8 cellular contexts compared by ENCODE assay signal in the genomic region with DNA sequence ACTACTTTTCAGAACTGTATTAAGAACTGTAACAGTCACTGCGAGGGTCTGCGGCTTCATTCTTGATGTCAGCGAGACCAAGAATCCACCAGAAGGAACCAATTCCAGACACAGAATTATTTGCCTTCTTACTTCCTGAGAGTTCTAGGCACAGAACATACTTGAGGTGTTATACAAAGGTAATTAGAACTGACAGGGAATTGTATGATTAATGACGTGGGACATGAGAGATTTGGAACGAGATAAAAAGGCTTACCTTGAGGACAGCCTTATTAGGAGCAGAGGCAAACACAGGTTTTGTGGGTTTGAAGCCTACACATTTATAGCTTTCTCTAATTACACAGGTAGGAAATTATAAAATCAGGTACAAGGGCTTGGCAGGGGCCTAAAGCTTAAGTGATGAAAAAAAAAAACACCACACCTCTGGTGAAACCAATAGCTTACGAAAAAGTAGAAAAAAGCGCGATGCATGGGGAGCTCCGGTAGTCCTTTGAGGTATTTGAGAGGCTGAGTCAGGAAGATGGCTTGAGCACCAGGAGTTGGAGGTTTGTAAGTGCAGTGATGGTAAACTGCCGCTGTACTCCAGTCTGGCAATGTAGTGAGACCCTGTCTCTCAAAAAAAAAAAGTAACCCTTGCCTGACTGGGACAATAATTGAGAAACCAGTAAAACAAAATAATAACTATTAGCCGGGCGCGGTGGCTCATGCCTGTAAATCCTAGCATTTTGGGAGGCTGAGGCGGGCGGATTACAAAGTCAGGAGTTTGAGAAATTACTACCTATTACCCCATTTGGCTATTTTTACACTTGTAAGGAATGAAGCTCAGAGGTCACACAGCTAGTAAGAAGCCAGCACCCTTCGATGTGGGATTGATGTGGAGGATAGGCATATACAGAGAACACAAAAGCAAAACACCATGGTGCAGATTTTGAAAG. TPM values are rescaled to one million over a fixed set of nuclear protein-coding genes. Genes with fewer than 3 reads are reported as not detected.
DNase-seq lines count a peak whose midpoint lies in the region; ATAC-seq and TF ChIP-seq lines count a peak whose summit lies in the region.

No MANE protein-coding gene starts in this region.

- H3K36me3 ChIP-seq in OCI-LY1 (ENCODE audit: insufficient read depth, low read length) = no peaks in the 10 kb centered on the region

- no peaks in the 10 kb centered on the region for H3K36me3 Mint-ChIP-seq in natural killer cell treated with Interleukin-12 subunit alpha and Interleukin-12 subunit beta and Interleukin-15 and Interleukin-18, amount 100 ng/mL, for 72 hours

- in situ Hi-C loops in G401 (cut with HindIII; ENCODE audit: low sequenced_read_pairs) = no loop called here

- no peaks in the 10 kb centered on the region for H3K9me3 ChIP-seq in OCI-LY1 (ENCODE audit: low read length)

- no peaks in the 10 kb centered on the region for H3K27me3 Mint-ChIP-seq in natural killer cell treated with Interleukin-12 subunit alpha and Interleukin-12 subunit beta and Interleukin-15 and Interleukin-18, amount 100 ng/mL, for 72 hours

- ATAC-seq in natural killer cell treated with Interleukin-12 subunit alpha and Interleukin-12 subunit beta and Interleukin-15 and Interleukin-18, amount 100 ng/mL, for 72 hours = no peak
- ATAC-seq in GM19395 (IDR thresholded peaks at IDR 0.05; ENCODE audit: unreplicated experiment) = no peak

- no peaks in the 10 kb centered on the region for H3K9me3 Mint-ChIP-seq in natural killer cell treated with Interleukin-12 subunit alpha and Interleukin-12 subunit beta and Interleukin-15 and Interleukin-18, amount 100 ng/mL, for 72 hours

- H4K20me1 ChIP-seq in OCI-LY1 (ENCODE audit: insufficient read depth, low read length) = no peaks in the 10 kb centered on the region

- H3K9me2 ChIP-seq in OCI-LY1 (ENCODE audit: low read depth, low read length) = no peaks in the 10 kb centered on the region

- H3K27ac Mint-ChIP-seq in natural killer cell treated with Interleukin-12 subunit alpha and Interleukin-12 subunit beta and Interleukin-15 and Interleukin-18, amount 100 ng/mL, for 72 hours = peak overlapping the region; percentile 81 to 82

- H3F3A ChIP-seq in OCI-LY1 (ENCODE audit: insufficient read depth, low read length) = peaks cover 3% of the 10 kb centered on the region; the same call in 1 of the 2 replicates

- H2AFZ ChIP-seq in OCI-LY1 (ENCODE audit: low read length) = no peak overlapping the region

- peak overlapping the region; percentile 68 for H3K4me2 ChIP-seq in OCI-LY1 (ENCODE audit: low read length)

- peaks cover 32 to 33% of the 10 kb centered on the region in 2 donors for H3K4me1 Mint-ChIP-seq in natural killer cell treated with Interleukin-12 subunit alpha and Interleukin-12 subunit beta and Interleukin-15 and Interleukin-18, amount 100 ng/mL, for 72 hours (ENCODE audit: low read depth in 2 of 2)

- H3K27ac ChIP-seq in OCI-LY1 (ENCODE audit: low read depth, low read length, poor library complexity, severe bottlenecking) (peak overlapping the region; percentile 35), cingulate gyrus (ENCODE audit: low read depth, low read length) (peak overlapping the region; percentile 79)

- H3K27me3 ChIP-seq in OCI-LY1 (ENCODE audit: insufficient read depth, low read length) = no peaks in the 10 kb centered on the region

- H3K4me3 Mint-ChIP-seq in natural killer cell treated with Interleukin-12 subunit alpha and Interleukin-12 subunit beta and Interleukin-15 and Interleukin-18, amount 100 ng/mL, for 72 hours = peak overlapping the region; percentile 91

- peak overlapping the region; percentile 68 for H3K9ac ChIP-seq in OCI-LY1 (ENCODE audit: low read length)

- H3K4me1 ChIP-seq in OCI-LY1 (ENCODE audit: insufficient read depth, low read length, severe bottlenecking) = peaks cover 27% of the 10 kb centered on the region

- peak overlapping the region; percentile 62 for H3K4me3 ChIP-seq in OCI-LY1 (ENCODE audit: low read depth, low read length, poor library complexity, severe bottlenecking)

- DNase-seq in G401 (ENCODE audit: low spot score) (peak; percentile 33), middle frontal gyrus (ENCODE audit: extremely low spot score, low spot score) (no peak), T-helper 9 cell (no peak), COLO829 (ENCODE audit: low spot score) (no peak)
- DNase-seq in natural killer cell treated with Interleukin-12 subunit alpha and Interleukin-12 subunit beta and Interleukin-15 and Interleukin-18, amount 100 ng/mL, for 72 hours (ENCODE audit: low spot score) = no peak

- no peak for TF ChIP-seq CTCF in OCI-LY1 (IDR thresholded peaks at IDR 0.05; ENCODE audit: low read length)

- no peaks in the 10 kb centered on the region for H3K79me2 ChIP-seq in OCI-LY1 (ENCODE audit: insufficient read depth, low read length)

RNA-seq across cellular contexts. Expression of gene ACOT2, which starts 0.8 kb away (rescaled TPM):
- total RNA-seq in G401 (2014; rRNA removed; shearing (Covaris generic)) = 117 and 124 TPM in 2 replicates
- total RNA-seq in natural killer cell treated with Interleukin-12 subunit alpha and Interleukin-12 subunit beta and Interleukin-15 and Interleukin-18, amount 100 ng/mL, for 72 hours = 10 to 100 TPM; 10.2 to 10.5 TPM

RNA-seq across cellular contexts. Expression of gene HEATR4, which starts 9.5 kb away (rescaled TPM):
- not detected in 2 replicates for total RNA-seq in G401 (2014; rRNA removed; shearing (Covaris generic))
- total RNA-seq in natural killer cell treated with Interleukin-12 subunit alpha and Interleukin-12 subunit beta and Interleukin-15 and Interleukin-18, amount 100 ng/mL, for 72 hours = not detected

RNA-seq across cellular contexts. Expression of gene ACOT4, which starts 23.5 kb away (rescaled TPM):
- not detected in 2 replicates for total RNA-seq in G401 (2014; rRNA removed; shearing (Covaris generic))
- total RNA-seq in natural killer cell treated with Interleukin-12 subunit alpha and Interleukin-12 subunit beta and Interleukin-15 and Interleukin-18, amount 100 ng/mL, for 72 hours = 1 to 10 TPM in 1 of 2 donors, under 1 TPM in 1; 0.84 to 8.9 TPM

RNA-seq across cellular contexts. Expression of gene ACOT1, which starts 31.3 kb away (rescaled TPM):
- total RNA-seq in G401 (2014; rRNA removed; shearing (Covaris generic)) = not detected in 2 replicates
- 1 to 10 TPM; 1.4 to 2.1 TPM for total RNA-seq in natural killer cell treated with Interleukin-12 subunit alpha and Interleukin-12 subunit beta and Interleukin-15 and Interleukin-18, amount 100 ng/mL, for 72 hours

RNA-seq across cellular contexts. Expression of gene ACOT6, which starts 44.1 kb away (rescaled TPM):
- total RNA-seq in G401 (2014; rRNA removed; shearing (Covaris generic)) = not detected in 2 replicates
- total RNA-seq in natural killer cell treated with Interleukin-12 subunit alpha and Interleukin-12 subunit beta and Interleukin-15 and Interleukin-18, amount 100 ng/mL, for 72 hours = not detected

Comparison
In these comparisons a context has a peak if more than half of its experiments do, and no peak if none do; other contexts are left out.
1. RNA of gene ACOT2, which starts 0.8 kb away (total RNA-seq): 117 to 124 TPM in G401; 10.2 to 10.5 TPM in natural killer cell treated with Interleukin-12 subunit alpha and Interleukin-12 subunit beta and Interleukin-15 and Interleukin-18, amount 100 ng/mL, for 72 hours; every median in the first group is over 10 times any median in the second.